Comparison of ENCODE assay signal across 33 cellular contexts in genomic region chr2:232903989-232904388, GRCh38. TPM values are rescaled to one million over a fixed set of nuclear protein-coding genes. Genes with fewer than 3 reads are reported as not detected.
"Had no signal": no experiment of that assay in that cellular context is flagged by ENCODE, and none has a peak within 500 bp of the region (broad histone marks: within the 10 kb centered on the region; RNA-seq: fewer than 3 reads in every experiment).

No MANE protein-coding gene starts in this region.

- H3K4me1 ChIP-seq: ascending aorta, left lung, lower lobe of right lung, pancreas, psoas muscle, suprapubic skin, tibial artery, upper lobe of right lung had no signal

- H3K27ac Mint-ChIP-seq: activated naive CD4-positive, alpha-beta T cell treated with anti-CD3 and anti-CD28 coated beads, Interleukin-2, amount 10 ng/mL, durations not matched to agents 7 days and 5 days; activated naive CD8-positive, alpha-beta T cell treated with anti-CD3 and anti-CD28 coated beads, Interleukin-2, amount 10 ng/mL, durations not matched to agents 7 days and 5 days; activated T-cell treated with anti-CD3 and anti-CD28 coated beads, Interleukin-2, amount 50 U/mL, for 24 hours; dendritic cell treated with granulocyte-macrophage colony-stimulating factor and Interleukin-4, amounts not matched to agents 40 ng/mL and 50 ng/mL, for 4 days; nephron progenitor cell; stimulated activated memory B cell treated with anti-CD40 and anti-IgM and Interleukin-4, amounts not matched to agents 10 μg/mL and 1 μg/mL and 100 μg/mL, for 72 hours; stimulated activated naive CD8-positive, alpha-beta T cell treated with anti-CD3 and anti-CD28 coated beads, Interleukin-15, amount 100 ng/mL, for 72 hours; T-helper 17 cell had no signal

- H3K27me3 Mint-ChIP-seq: activated naive CD8-positive, alpha-beta T cell treated with anti-CD3 and anti-CD28 coated beads, Interleukin-2, amount 10 ng/mL, durations not matched to agents 7 days and 5 days; stimulated activated memory B cell treated with anti-CD40 and anti-IgM and Interleukin-4, amounts not matched to agents 10 μg/mL and 1 μg/mL and 100 μg/mL, for 72 hours; stimulated activated naive CD8-positive, alpha-beta T cell treated with anti-CD3 and anti-CD28 coated beads, Interleukin-15, amount 100 ng/mL, for 72 hours had no signal

- H3K4me3 Mint-ChIP-seq: activated naive CD4-positive, alpha-beta T cell treated with anti-CD3 and anti-CD28 coated beads, Interleukin-2, amount 10 ng/mL, durations not matched to agents 7 days and 5 days; activated naive CD8-positive, alpha-beta T cell treated with anti-CD3 and anti-CD28 coated beads, Interleukin-2, amount 10 ng/mL, durations not matched to agents 7 days and 5 days; activated T-cell treated with anti-CD3 and anti-CD28 coated beads, Interleukin-2, amount 50 U/mL, for 24 hours; dendritic cell treated with granulocyte-macrophage colony-stimulating factor and Interleukin-4, amounts not matched to agents 40 ng/mL and 50 ng/mL, for 4 days; nephron progenitor cell; stimulated activated memory B cell treated with anti-CD40 and anti-IgM and Interleukin-4, amounts not matched to agents 10 μg/mL and 1 μg/mL and 100 μg/mL, for 72 hours; stimulated activated naive CD8-positive, alpha-beta T cell treated with anti-CD3 and anti-CD28 coated beads, Interleukin-15, amount 100 ng/mL, for 72 hours; T-helper 17 cell had no signal

- H3K36me3 ChIP-seq: ascending aorta, brain microvascular endothelial cell, esophagus squamous epithelium, left lung, lower lobe of right lung, pancreas, suprapubic skin, tibial artery, upper lobe of right lung, WERI-Rb-1 had no signal

- H3K27me3 ChIP-seq: ascending aorta, brain microvascular endothelial cell, pancreas had no signal

- H3K9me3 Mint-ChIP-seq: activated naive CD4-positive, alpha-beta T cell treated with anti-CD3 and anti-CD28 coated beads, Interleukin-2, amount 10 ng/mL, durations not matched to agents 7 days and 5 days; activated naive CD8-positive, alpha-beta T cell treated with anti-CD3 and anti-CD28 coated beads, Interleukin-2, amount 10 ng/mL, durations not matched to agents 7 days and 5 days; activated T-cell treated with anti-CD3 and anti-CD28 coated beads, Interleukin-2, amount 50 U/mL, for 24 hours; dendritic cell treated with granulocyte-macrophage colony-stimulating factor and Interleukin-4, amounts not matched to agents 40 ng/mL and 50 ng/mL, for 4 days; stimulated activated memory B cell treated with anti-CD40 and anti-IgM and Interleukin-4, amounts not matched to agents 10 μg/mL and 1 μg/mL and 100 μg/mL, for 72 hours; stimulated activated naive CD8-positive, alpha-beta T cell treated with anti-CD3 and anti-CD28 coated beads, Interleukin-15, amount 100 ng/mL, for 72 hours had no signal

- H3K4me3 ChIP-seq: ascending aorta, esophagus squamous epithelium, left lung, lower lobe of right lung, pancreas, psoas muscle, smooth muscle cell, suprapubic skin, tibial artery, upper lobe of right lung had no signal

- DNase-seq: activated CD4-positive, alpha-beta T cell treated with anti-CD3 and anti-CD28 coated beads for 48 hours; activated CD4-positive, alpha-beta T cell treated with anti-CD3 and anti-CD28 coated beads, Interleukin-2, amount 50 U/mL, for 48 hours; activated CD8-positive, alpha-beta memory T cell treated with anti-CD3 and anti-CD28 coated beads, Interleukin-2, amount 50 U/mL, for 4 hours; activated gamma-delta T cell; activated naive CD4-positive, alpha-beta T cell treated with anti-CD3 and anti-CD28 coated beads, Interleukin-2, amount 10 ng/mL, durations not matched to agents 7 days and 5 days; activated naive CD8-positive, alpha-beta T cell treated with anti-CD3 and anti-CD28 coated beads, Interleukin-2, amount 10 ng/mL, durations not matched to agents 7 days and 5 days; activated T-cell treated with anti-CD3 and anti-CD28 coated beads, Interleukin-2, amount 50 U/mL, for 24 hours; brain microvascular endothelial cell; central memory CD4-positive, alpha-beta T cell; esophagus squamous epithelium; foreskin melanocyte; lower lobe of right lung; mesenchymal stem cell; nephron progenitor cell; pancreas; psoas muscle; stimulated activated CD4-positive, alpha-beta T cell treated with anti-CD3 and anti-CD28 coated beads, Interleukin-1b, Interleukin-23, amount 100 ng/mL, for 48 hours; stimulated activated CD4-positive, alpha-beta T cell treated with anti-CD3 and anti-CD28 coated beads, Interleukin-4, amount 100 ng/mL, for 4 hours; stimulated activated CD8-positive, alpha-beta memory T cell treated with anti-CD3 and anti-CD28 coated beads, Interleukin-4, amount 100 ng/mL, for 48 hours; stimulated activated naive CD8-positive, alpha-beta T cell treated with anti-CD3 and anti-CD28 coated beads, Interleukin-15, amount 100 ng/mL, for 72 hours; T-helper 17 cell; T1000; upper lobe of right lung; WERI-Rb-1 had no signal

- H3K27ac ChIP-seq: ascending aorta, brain microvascular endothelial cell, epithelial cell of prostate, esophagus squamous epithelium, left lung, lower lobe of right lung, pancreas, psoas muscle, suprapubic skin, tibial artery, upper lobe of right lung, WERI-Rb-1 had no signal

- ATAC-seq: activated CD4-positive, CD25-positive, alpha-beta regulatory T cell treated with anti-CD3 and anti-CD28 coated beads, Interleukin-2, amount 50 U/mL, for 24 hours; left lung; lower lobe of right lung; pancreas; psoas muscle; stimulated activated memory B cell treated with anti-CD40 and anti-IgM and Interleukin-4, amounts not matched to agents 10 μg/mL and 1 μg/mL and 100 μg/mL, for 72 hours; stimulated activated naive CD8-positive, alpha-beta T cell treated with anti-CD3 and anti-CD28 coated beads, Interleukin-15, amount 100 ng/mL, for 72 hours; T-helper 17 cell; upper lobe of right lung had no signal

- H3K9me3 ChIP-seq: ascending aorta, esophagus squamous epithelium, left lung, lower lobe of right lung, pancreas, psoas muscle, suprapubic skin, tibial artery, upper lobe of right lung had no signal

- H3K4me1 Mint-ChIP-seq: activated naive CD4-positive, alpha-beta T cell treated with anti-CD3 and anti-CD28 coated beads, Interleukin-2, amount 10 ng/mL, durations not matched to agents 7 days and 5 days; activated naive CD8-positive, alpha-beta T cell treated with anti-CD3 and anti-CD28 coated beads, Interleukin-2, amount 10 ng/mL, durations not matched to agents 7 days and 5 days; stimulated activated memory B cell treated with anti-CD40 and anti-IgM and Interleukin-4, amounts not matched to agents 10 μg/mL and 1 μg/mL and 100 μg/mL, for 72 hours; stimulated activated naive CD8-positive, alpha-beta T cell treated with anti-CD3 and anti-CD28 coated beads, Interleukin-15, amount 100 ng/mL, for 72 hours; T-helper 17 cell had no signal

- H3K36me3 Mint-ChIP-seq: activated naive CD4-positive, alpha-beta T cell treated with anti-CD3 and anti-CD28 coated beads, Interleukin-2, amount 10 ng/mL, durations not matched to agents 7 days and 5 days; activated naive CD8-positive, alpha-beta T cell treated with anti-CD3 and anti-CD28 coated beads, Interleukin-2, amount 10 ng/mL, durations not matched to agents 7 days and 5 days; stimulated activated memory B cell treated with anti-CD40 and anti-IgM and Interleukin-4, amounts not matched to agents 10 μg/mL and 1 μg/mL and 100 μg/mL, for 72 hours had no signal

- H3K4me2 ChIP-seq: smooth muscle cell had no signal

RNA-seq across cellular contexts. Expression of gene SNORC, which starts 33.9 kb away (rescaled TPM):
- total RNA-seq: ascending aorta had no signal
